Comparison of ENCODE assay signal across 8 cellular contexts in genomic region chr19:19900574-19901444, GRCh38. TPM values are rescaled to one million over a fixed set of nuclear protein-coding genes. Genes with fewer than 3 reads are reported as not detected.
DNase-seq lines count a peak whose midpoint lies in the region; ATAC-seq and TF ChIP-seq lines count a peak whose summit lies in the region.

TSS of gene ZNF93 (plus strand) at chr19:19900946. CDS start at chr19:19901089, 143 bp downstream.

- H3K36me3 ChIP-seq in left lung, result peaks cover 0 to 7% of the 10 kb centered on the region in 2 donors

- peak within 1 kb of the TSS; percentile 85 for H3K27ac ChIP-seq in left lung

- H3K27me3 ChIP-seq in left lung, result no peaks in the 10 kb centered on the region

- peaks cover 0 to 8% of the 10 kb centered on the region in 2 donors for H3K4me1 ChIP-seq in left lung

- intact Hi-C loops in left lung (cut with DNase I), result no loop called here

- ATAC-seq in GM18861 (IDR thresholded peaks at IDR 0.05; ENCODE audit: unreplicated experiment), result peak; percentile 81
- ATAC-seq in HG03135 (IDR thresholded peaks at IDR 0.05; ENCODE audit: unreplicated experiment), result peak; percentile 91
- peak; percentile 98 for ATAC-seq in left lung

- H3K9me3 ChIP-seq in left lung, result peaks cover 0 to 47% of the 10 kb centered on the region in 2 donors

- DNase-seq in 8988T (peak; percentile 49), NCI-H446 treated with DMSO at 0.1 percent for 48 hours (lab: John Stamatoyannopoulos, UW) (peak; percentile 12), dermis microvascular lymphatic vessel endothelial cell (ENCODE audit: low read depth in 2 of 2) (peak; percentile 95 to 97), left lung (peak; percentile 89 to 95)
- DNase-seq in activated CD4-positive, alpha-beta T cell treated with anti-CD3 and anti-CD28 coated beads, Interleukin-2, amount 50 U/mL, for 48 hours, result peak; percentile 87 to 93
- peak; percentile 87 to 91 for DNase-seq in stimulated activated CD4-positive, alpha-beta T cell treated with anti-CD3 and anti-CD28 coated beads, Interleukin-2, amount 100 ng/mL, for 24 hours

- H3K4me3 ChIP-seq in left lung, result peak within 1 kb of the TSS; percentile 68 to 77

- no peak for TF ChIP-seq CTCF in left lung (IDR thresholded peaks at IDR 0.05)

RNA-seq across cellular contexts. Expression of gene ZNF93, which starts in this region (rescaled TPM):
- total RNA-seq in dermis microvascular lymphatic vessel endothelial cell, result 4.1 and 4.4 TPM in 2 replicates
- total RNA-seq in left lung, result 1 to 10 TPM; 6.2 to 8.3 TPM

Comparison
In these comparisons a context has a peak if more than half of its experiments do, and no peak if none do; other contexts are left out.
1. Peak in every context shown above with its lines: DNase-seq, ATAC-seq, H3K4me3 ChIP-seq and H3K27ac ChIP-seq.
2. DNase-seq: peak in every context shown above with its lines; median percentile 96 in dermis microvascular lymphatic vessel endothelial cell; 92 in left lung; 90 in activated CD4-positive, alpha-beta T cell treated with anti-CD3 and anti-CD28 coated beads, Interleukin-2, amount 50 U/mL, for 48 hours; 89 in stimulated activated CD4-positive, alpha-beta T cell treated with anti-CD3 and anti-CD28 coated beads, Interleukin-2, amount 100 ng/mL, for 24 hours; 49 in 8988T; 12 in NCI-H446 treated with DMSO at 0.1 percent for 48 hours.